8 cellular contexts compared by ENCODE assay signal in the genomic region with DNA sequence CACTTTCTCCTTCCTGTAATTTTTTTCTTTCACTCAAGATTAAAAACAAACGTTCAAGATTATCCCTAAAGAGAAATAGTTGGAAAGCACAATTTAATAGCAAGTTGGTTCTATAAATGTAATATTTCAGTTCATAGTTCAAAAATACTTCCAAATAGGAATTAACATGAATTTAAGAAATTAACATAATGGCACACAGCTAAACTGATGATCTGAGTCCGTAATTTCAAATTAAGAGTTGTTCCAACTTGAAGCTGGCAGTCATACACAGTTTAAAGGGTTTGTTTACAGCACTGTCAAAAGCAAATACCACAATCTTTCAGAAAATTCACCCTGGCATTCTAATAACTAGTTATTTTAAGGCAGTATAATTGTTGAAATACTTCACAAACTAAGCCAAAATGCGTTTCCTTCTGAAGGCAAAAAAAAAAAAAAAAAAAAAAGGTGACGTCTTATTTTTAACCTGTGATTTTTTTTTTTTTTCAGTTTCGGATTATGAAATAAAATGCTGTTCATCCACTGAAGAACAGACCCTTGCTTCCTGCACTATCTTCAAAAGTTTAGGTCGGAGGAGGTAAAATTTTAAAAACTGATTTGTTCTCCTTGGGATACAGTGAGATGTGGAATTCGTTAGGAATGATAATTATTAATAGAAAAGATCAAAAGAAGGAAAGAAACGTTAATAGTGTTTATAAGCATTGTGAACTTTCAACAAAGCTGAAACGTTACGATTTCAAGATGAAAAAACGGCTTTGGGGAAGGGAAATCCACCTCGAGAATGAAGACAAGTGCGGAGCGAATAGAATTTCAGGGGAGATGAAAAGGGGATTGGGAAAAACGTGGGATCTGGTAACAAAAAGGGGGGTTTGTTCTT. TPM values are rescaled to one million over a fixed set of nuclear protein-coding genes. Genes with fewer than 3 reads are reported as not detected.
DNase-seq lines count a peak whose midpoint lies in the region; FAIRE-seq and TF ChIP-seq lines count a peak whose summit lies in the region.

No MANE protein-coding gene starts in this region.

- no peaks in the 10 kb centered on the region for H3K79me2 ChIP-seq in Karpas-422 (ENCODE audit: low read length)

- H3K9me2 ChIP-seq in Karpas-422 (replicated peaks; ENCODE audit: insufficient read depth, low read length) = no peaks in the 10 kb centered on the region

- peak overlapping the region; percentile 90 for H2AFZ ChIP-seq in Karpas-422 (ENCODE audit: low read length)

- no peak for TF ChIP-seq POLR2A in vagina (IDR thresholded peaks at IDR 0.05)

- no peak for TF ChIP-seq CTCF in bronchial epithelial cell (IDR thresholded peaks at IDR 0.05; ENCODE audit: insufficient read depth, low read length, severe bottlenecking)
- no peak for TF ChIP-seq CTCF in vagina (IDR thresholded peaks at IDR 0.05)

- FAIRE-seq in bronchial epithelial cell (lab: Jason Lieb, UNC) = no peak

- intact Hi-C loops in vagina (cut with DNase I) = loop anchor here (10.0 kb wide), 1 partner anchor 81 kb away; no protein-coding TSS in a partner anchor

- H3K27ac ChIP-seq in BLaER1 (peak overlapping the region; percentile 80), Karpas-422 (ENCODE audit: low read length) (no peak overlapping the region), vagina (peak overlapping the region; percentile 99)

- H4K20me1 ChIP-seq in BLaER1 = peaks cover 36% of the 10 kb centered on the region
- H4K20me1 ChIP-seq in Karpas-422 (ENCODE audit: insufficient read depth, low read depth, low read length) = no peaks in the 10 kb centered on the region

- peaks cover 35% of the 10 kb centered on the region for H3K4me1 ChIP-seq in BLaER1
- peaks cover 12% of the 10 kb centered on the region for H3K4me1 ChIP-seq in Karpas-422 (ENCODE audit: low read length)
- peaks cover 64% of the 10 kb centered on the region for H3K4me1 ChIP-seq in vagina

- H3K36me3 ChIP-seq in BLaER1 (peaks cover 4% of the 10 kb centered on the region; the same call in 1 of the 2 replicates), Karpas-422 (ENCODE audit: insufficient read depth, low read length) (no peaks in the 10 kb centered on the region), bronchial epithelial cell (ENCODE audit: control insufficient read depth, insufficient read depth, low read length) (no peaks in the 10 kb centered on the region), vagina (no peaks in the 10 kb centered on the region)

- peak overlapping the region; percentile 87 for H3K4me3 ChIP-seq in BLaER1
- H3K4me3 ChIP-seq in Karpas-422 (ENCODE audit: low read length) = peak overlapping the region; percentile 74
- peak overlapping the region; percentile 98 for H3K4me3 ChIP-seq in bronchial epithelial cell (ENCODE audit: low read depth, low read length)
- H3K4me3 ChIP-seq in vagina = peak overlapping the region; percentile 85 to 97

- no peaks in the 10 kb centered on the region; the same call in 1 of the 2 replicates for H3K9me3 ChIP-seq in BLaER1
- H3K9me3 ChIP-seq in Karpas-422 (ENCODE audit: low read length) = no peaks in the 10 kb centered on the region
- H3K9me3 ChIP-seq in vagina = no peaks in the 10 kb centered on the region

- no peaks in the 10 kb centered on the region for H3K27me3 ChIP-seq in BLaER1
- no peaks in the 10 kb centered on the region for H3K27me3 ChIP-seq in Karpas-422 (ENCODE audit: low read length)
- H3K27me3 ChIP-seq in bronchial epithelial cell (ENCODE audit: control insufficient read depth, insufficient read depth, low read length) = no peaks in the 10 kb centered on the region
- H3K27me3 ChIP-seq in vagina = no peaks in the 10 kb centered on the region

- H3K4me2 ChIP-seq in BLaER1 (peak overlapping the region; percentile 80), Karpas-422 (ENCODE audit: low read depth, low read length, poor library complexity, severe bottlenecking) (peak overlapping the region; percentile 77)

- peak; percentile 62 for DNase-seq in Karpas-422
- DNase-seq in bronchial epithelial cell (ENCODE audit: low read depth) = peak; percentile 54
- peak; percentile 66 for DNase-seq in medulla oblongata (ENCODE audit: extremely low spot score)
- DNase-seq in vagina (ENCODE audit: extremely low spot score in 2 of 2) = no peak
- no peak for DNase-seq in cerebellum (ENCODE audit: low spot score)
- no peak for DNase-seq in NCI-H187 (lab: John Stamatoyannopoulos, UW)
- DNase-seq in DMS114 treated with DMSO at 0.1 percent for 48 hours (lab: John Stamatoyannopoulos, UW; ENCODE audit: unreplicated experiment) = no peak

- H3K9ac ChIP-seq in BLaER1 (peak overlapping the region; percentile 87), Karpas-422 (ENCODE audit: low read length) (peak overlapping the region; percentile 75)

RNA-seq across cellular contexts. Expression of a gene that starts 0.9 kb away (rescaled TPM):
- total RNA-seq in Karpas-422 (2014; rRNA removed; shearing (Covaris generic); ENCODE audit: low replicate concordance) = 0.58 and 1.5 TPM in 2 replicates
- total RNA-seq in bronchial epithelial cell = 42.5 and 50.8 TPM in 2 replicates
- total RNA-seq in vagina = 312 TPM
- 69.0 TPM for total RNA-seq in cerebellum

Comparison
In these comparisons a context has a peak if more than half of its experiments do, and no peak if none do; other contexts are left out.
1. DNase-seq: peak in Karpas-422 (single experiment), bronchial epithelial cell (single experiment) and medulla oblongata (single experiment); none in vagina (0 of 2), cerebellum (single experiment), NCI-H187 (0 of 2) and DMS114 treated with DMSO at 0.1 percent for 48 hours (single experiment).
2. RNA of a gene that starts 0.9 kb away (total RNA-seq): 312 TPM in vagina (single experiment), 69.0 TPM in cerebellum (single experiment) and 42.5 to 50.8 TPM in bronchial epithelial cell; 0.58 to 1.5 TPM in Karpas-422; every median in the first group is over 10 times any median in the second.
3. Peak in every context shown above with its lines, with median percentiles within 50 percentile points of each other: H3K4me3 ChIP-seq.